18 cellular contexts compared by ENCODE assay signal in the genomic region with DNA sequence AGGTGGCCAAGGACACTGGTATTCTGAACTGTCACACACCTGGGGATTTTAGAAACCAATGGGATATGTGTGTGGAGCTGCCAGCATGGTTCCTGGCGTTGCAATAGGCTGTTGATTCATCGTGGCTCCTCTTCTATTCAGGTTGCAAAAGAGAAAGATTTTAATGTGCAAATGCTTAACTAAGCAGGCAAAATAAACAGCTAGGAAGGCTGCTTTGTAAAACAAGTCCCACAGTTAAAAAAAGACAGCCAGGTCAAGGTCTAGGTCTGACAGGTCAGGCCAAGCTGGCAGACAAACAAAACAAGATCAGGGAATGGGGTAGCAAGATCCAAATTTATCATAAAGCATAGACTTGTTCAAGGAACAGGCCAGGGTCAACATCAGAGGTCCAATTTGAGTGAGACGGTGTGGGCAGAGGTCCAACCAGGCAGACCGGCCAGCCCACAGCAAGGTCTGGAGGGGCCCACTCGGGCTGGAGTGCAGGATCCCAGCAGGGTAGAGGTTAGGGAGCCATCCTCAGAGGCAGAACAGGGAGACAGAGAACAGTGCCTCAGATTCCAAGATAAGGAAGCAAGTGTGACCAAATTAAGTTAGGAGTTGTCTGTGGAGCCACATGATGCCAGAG.
"Had no signal": no experiment of that assay in that cellular context is flagged by ENCODE, and none has a peak within 500 bp of the region (broad histone marks: within the 10 kb centered on the region; RNA-seq: fewer than 3 reads in every experiment).

No MANE protein-coding gene starts in this region.

- H3K9me3 Mint-ChIP-seq: central memory CD8-positive, alpha-beta T cell; memory B cell; natural killer cell treated with Interleukin-12 subunit alpha and Interleukin-12 subunit beta and Interleukin-15 and Interleukin-18, amount 100 ng/mL, for 72 hours had no signal

- H3K27me3 Mint-ChIP-seq: natural killer cell treated with Interleukin-12 subunit alpha and Interleukin-12 subunit beta and Interleukin-15 and Interleukin-18, amount 100 ng/mL, for 72 hours had no signal

- H3K9me3 ChIP-seq: heart left ventricle, left lung, lower lobe of right lung, testis had no signal

- H3K4me1 Mint-ChIP-seq: central memory CD8-positive, alpha-beta T cell; memory B cell had no signal

- H3K4me3 Mint-ChIP-seq: central memory CD8-positive, alpha-beta T cell; memory B cell; natural killer cell treated with Interleukin-12 subunit alpha and Interleukin-12 subunit beta and Interleukin-15 and Interleukin-18, amount 100 ng/mL, for 72 hours had no signal

- H3K27ac ChIP-seq: dorsolateral prefrontal cortex, heart left ventricle, left lung, lower lobe of right lung, testis had no signal

- ATAC-seq: esophagus mucosa; heart left ventricle; left lung; lower lobe of right lung; stimulated activated naive CD8-positive, alpha-beta T cell treated with anti-CD3 and anti-CD28 coated beads, Interleukin-15, Interleukin-2, amounts not matched to agents 100 U/mL and 50 U/mL, for 24 hours had no signal

- DNase-seq: cortex of kidney; dorsolateral prefrontal cortex; effector CD8-positive, alpha-beta T cell; heart left ventricle; hippocampal formation; left lung; lower lobe of right lung; midbrain; posterior cingulate gyrus; small intestine; stimulated activated CD4-positive, alpha-beta T cell treated with anti-CD3 and anti-CD28 coated beads, Interleukin-2, amount 100 ng/mL, for 48 hours; stimulated activated naive CD8-positive, alpha-beta T cell treated with anti-CD3 and anti-CD28 coated beads, Interleukin-15, Interleukin-2, amounts not matched to agents 100 U/mL and 50 U/mL, for 24 hours; testis; trophoblast cell had no signal

- H3K36me3 Mint-ChIP-seq: memory B cell; natural killer cell treated with Interleukin-12 subunit alpha and Interleukin-12 subunit beta and Interleukin-15 and Interleukin-18, amount 100 ng/mL, for 72 hours had no signal

- H3K36me3 ChIP-seq: heart left ventricle, left lung, lower lobe of right lung had no signal

- H3K27me3 ChIP-seq: dorsolateral prefrontal cortex, heart left ventricle, left lung, testis had no signal

- H3K4me3 ChIP-seq: dorsolateral prefrontal cortex, heart left ventricle, left lung, lower lobe of right lung, testis had no signal

- H3K27ac Mint-ChIP-seq: memory B cell; natural killer cell treated with Interleukin-12 subunit alpha and Interleukin-12 subunit beta and Interleukin-15 and Interleukin-18, amount 100 ng/mL, for 72 hours had no signal

- H3K4me1 ChIP-seq: left lung, lower lobe of right lung had no signal
